In genomic region chr1:184504012-184504694, GRCh38 we compare ENCODE assay signal across 16 cellular contexts.
DNase-seq lines count a peak whose midpoint lies in the region; ATAC-seq and TF ChIP-seq lines count a peak whose summit lies in the region.
"Had no signal": no experiment of that assay in that cellular context is flagged by ENCODE, and none has a peak within 500 bp of the region (broad histone marks: within the 10 kb centered on the region; RNA-seq: fewer than 3 reads in every experiment).

No MANE protein-coding gene starts in this region.

- H3K4me3 ChIP-seq in mucosa of descending colon: no peak overlapping the region
- H3K4me3 ChIP-seq: thoracic aorta had no signal

- peaks cover 53% of the 10 kb centered on the region for H3K4me1 Mint-ChIP-seq in brain
- H3K4me1 Mint-ChIP-seq in HFFc6 (ENCODE audit: low read depth): peaks cover 20% of the 10 kb centered on the region
- H3K4me1 Mint-ChIP-seq: activated B cell treated with CpG ODN at 0.5 μM for 24 hours had no signal

- intact Hi-C loops in mucosa of descending colon (cut with DNase I, micrococcal nuclease): no loop called here

- H3K27me3 Mint-ChIP-seq in brain (no peaks in the 10 kb centered on the region), HFFc6 (ENCODE audit: insufficient read depth) (no peaks in the 10 kb centered on the region)
- H3K27me3 Mint-ChIP-seq: activated B cell treated with CpG ODN at 0.5 μM for 24 hours had no signal

- ATAC-seq in mucosa of descending colon: peak; percentile 42
- no peak for ATAC-seq in GM21526 (IDR thresholded peaks at IDR 0.05; ENCODE audit: low FRiP score, unreplicated experiment)
- ATAC-seq in HG03196 (IDR thresholded peaks at IDR 0.05; ENCODE audit: unreplicated experiment): no peak
- ATAC-seq: SK-N-SH treated with all-trans-retinoic acid at 6 μM for 48 hours had no signal

- H3K27ac Mint-ChIP-seq in brain (peak overlapping the region in 4 of 5 experiments; percentile 37 to 84 (median 65)), HFFc6 (no peak overlapping the region)
- H3K27ac Mint-ChIP-seq: activated B cell treated with CpG ODN at 0.5 μM for 24 hours had no signal

- peaks cover 16% of the 10 kb centered on the region for H3K36me3 Mint-ChIP-seq in brain
- H3K36me3 Mint-ChIP-seq in HFFc6 (ENCODE audit: low read depth): no peaks in the 10 kb centered on the region

- DNase-seq in LHCN-M2 (ENCODE audit: low read depth): peak; percentile 37
- no peak for DNase-seq in mucosa of descending colon
- no peak for DNase-seq in kidney glomerular epithelial cell (lab: John Stamatoyannopoulos, UW)
- no peak for DNase-seq in HFFc6
- DNase-seq: activated B cell treated with CpG ODN at 0.5 μM for 24 hours; activated gamma-delta T cell treated with Interleukin-2 at 50 U/mL for 16 hours; anterior cingulate cortex; Calu3; cortex of kidney; stimulated activated CD4-positive, alpha-beta T cell treated with anti-CD3 and anti-CD28 coated beads, Interleukin-1b, Interleukin-23, amount 100 ng/mL, for 48 hours had no signal

- peaks cover 0 to 2% (median 0%) of the 10 kb centered on the region in 5 experiments for H3K9me3 Mint-ChIP-seq in brain
- no peaks in the 10 kb centered on the region for H3K9me3 Mint-ChIP-seq in HFFc6
- H3K9me3 Mint-ChIP-seq: activated B cell treated with CpG ODN at 0.5 μM for 24 hours had no signal

- H3K4me1 ChIP-seq in mucosa of descending colon (ENCODE audit: low read depth): peaks cover 3% of the 10 kb centered on the region

- no peaks in the 10 kb centered on the region for H3K9me3 ChIP-seq in mucosa of descending colon
- H3K9me3 ChIP-seq: thoracic aorta had no signal

- peak overlapping the region; percentile 32 for H3K27ac ChIP-seq in 22Rv1
- H3K27ac ChIP-seq: thoracic aorta had no signal

- peak overlapping the region in 3 of 5 experiments; percentile 30 to 63 (median 33) for H3K4me3 Mint-ChIP-seq in brain
- H3K4me3 Mint-ChIP-seq in HFFc6: no peak overlapping the region
- H3K4me3 Mint-ChIP-seq: activated B cell treated with CpG ODN at 0.5 μM for 24 hours had no signal

- TF ChIP-seq CTCF in 22Rv1 (IDR thresholded peaks at IDR 0.05) (no peak), brain (conservative IDR thresholded peaks at IDR 0.05) (no peak), mucosa of descending colon (IDR thresholded peaks at IDR 0.05) (no peak), HFFc6 (IDR thresholded peaks at IDR 0.05) (no peak)

- no peaks in the 10 kb centered on the region for H3K36me3 ChIP-seq in mucosa of descending colon (ENCODE audit: low read depth)
- H3K36me3 ChIP-seq: thoracic aorta had no signal
